ENCODE assay signal across 18 cellular contexts in the genomic region with DNA sequence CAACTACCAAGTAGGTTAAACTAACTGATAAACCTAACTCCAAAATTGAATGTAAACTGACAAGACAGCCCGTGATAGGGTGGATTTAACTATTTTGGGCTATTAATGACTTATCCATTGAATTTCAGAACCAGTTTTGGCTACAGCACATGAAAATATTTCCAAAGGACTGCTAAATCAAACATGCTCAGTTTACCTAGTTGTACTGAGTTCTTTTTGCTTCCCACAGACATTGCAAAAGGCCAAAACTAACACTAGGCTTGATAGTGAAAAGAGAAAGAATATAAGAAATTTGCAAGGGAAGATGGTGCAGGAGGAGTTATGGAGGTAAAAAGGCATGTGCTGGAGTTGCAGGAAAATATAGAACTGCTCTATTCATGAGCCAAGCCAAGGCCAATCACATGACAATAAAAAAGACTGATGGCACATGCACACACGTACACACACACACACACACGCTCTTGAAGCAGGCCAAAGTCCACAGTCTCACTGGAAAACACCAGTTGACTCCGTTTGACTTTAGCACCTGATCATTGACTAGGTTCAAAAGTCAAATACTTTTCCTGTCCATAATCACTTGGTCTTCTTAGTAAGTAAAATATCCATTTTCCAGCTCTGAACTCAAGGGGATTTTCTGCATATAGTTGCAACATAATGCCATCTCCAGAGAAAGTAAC.
DNase-seq lines count a peak whose midpoint lies in the region; ATAC-seq and TF ChIP-seq lines count a peak whose summit lies in the region.
"Had no signal": no experiment of that assay in that cellular context is flagged by ENCODE, and none has a peak within 500 bp of the region (broad histone marks: within the 10 kb centered on the region; RNA-seq: fewer than 3 reads in every experiment).

No MANE protein-coding gene starts in this region.

- H3K4me1 Mint-ChIP-seq in HFFc6 (ENCODE audit: low read depth), result peaks cover 88% of the 10 kb centered on the region
- H3K4me1 Mint-ChIP-seq in chondrocyte (ENCODE audit: low read depth), result peaks cover 83% of the 10 kb centered on the region

- H3K27me3 ChIP-seq in uterus, result no peaks in the 10 kb centered on the region
- H3K27me3 ChIP-seq: dorsolateral prefrontal cortex, transverse colon had no signal

- peak overlapping the region in 1 of 2 donors; percentile 83 for H3K27ac ChIP-seq in uterus
- H3K27ac ChIP-seq: dorsolateral prefrontal cortex had no signal

- H3K9me3 Mint-ChIP-seq in HFFc6 (peaks cover 14% of the 10 kb centered on the region; the same call in 1 of the 2 replicates), chondrocyte (ENCODE audit: low read depth) (no peaks in the 10 kb centered on the region)
- H3K9me3 Mint-ChIP-seq: activated CD4-positive, alpha-beta memory T cell treated with anti-CD3 and anti-CD28 coated beads, Interleukin-2, amount 10 ng/mL, durations not matched to agents 7 days and 5 days; CD4-positive, alpha-beta T cell had no signal

- DNase-seq in HFFc6 (no peak), chondrocyte (ENCODE audit: low spot score) (no peak), mucosa of descending colon (peak in 1 of 3 donors; percentile 67), DMS153 treated with DMSO at 0.1 percent for 48 hours (lab: John Stamatoyannopoulos, UW; ENCODE audit: unreplicated experiment) (no peak), uterus (no peak), NCI-H2029 treated with DMSO at 0.1 percent for 48 hours (lab: John Stamatoyannopoulos, UW) (no peak)
- no peak for DNase-seq in stimulated activated CD4-positive, alpha-beta T cell treated with anti-CD3 and anti-CD28 coated beads, Interleukin-15, amount 100 ng/mL, for 24 hours
- DNase-seq: activated CD4-positive, alpha-beta memory T cell treated with anti-CD3 and anti-CD28 coated beads, Interleukin-2, amount 10 ng/mL, durations not matched to agents 7 days and 5 days; activated CD4-positive, CD25-positive, alpha-beta regulatory T cell; activated effector memory CD4-positive, alpha-beta T cell treated with Interleukin-2 at 50 U/mL for 16 hours; CD4-positive, alpha-beta T cell; dorsolateral prefrontal cortex; GOT3; mesenchymal stem cell; NCI-H69; nucleus accumbens; T1000; transverse colon had no signal

- no peak overlapping the region for H3K4me3 ChIP-seq in mucosa of descending colon
- H3K4me3 ChIP-seq in uterus, result no peak overlapping the region
- H3K4me3 ChIP-seq: dorsolateral prefrontal cortex, transverse colon had no signal

- H3K36me3 ChIP-seq in mucosa of descending colon (ENCODE audit: low read depth) (no peaks in the 10 kb centered on the region), uterus (no peaks in the 10 kb centered on the region)

- peak overlapping the region; percentile 27 for H3K27ac Mint-ChIP-seq in HFFc6
- peak overlapping the region; percentile 67 for H3K27ac Mint-ChIP-seq in chondrocyte (ENCODE audit: unreplicated experiment)
- H3K27ac Mint-ChIP-seq: activated CD4-positive, alpha-beta memory T cell treated with anti-CD3 and anti-CD28 coated beads, Interleukin-2, amount 10 ng/mL, durations not matched to agents 7 days and 5 days; CD4-positive, alpha-beta T cell had no signal

- TF ChIP-seq CTCF in HFFc6 (IDR thresholded peaks at IDR 0.05) (no peak), chondrocyte (IDR thresholded peaks at IDR 0.05) (no peak), mucosa of descending colon (IDR thresholded peaks at IDR 0.05) (no peak), uterus (IDR thresholded peaks at IDR 0.05) (no peak)

- no peak for TF ChIP-seq POLR2A in uterus (IDR thresholded peaks at IDR 0.05)

- intact Hi-C loops in mucosa of descending colon (cut with DNase I, micrococcal nuclease), result no loop called here
- intact Hi-C loops in uterus (cut with DNase I; ENCODE audit: low total_unique reads), result no loop called here

- H3K9me3 ChIP-seq in mucosa of descending colon (no peaks in the 10 kb centered on the region), uterus (no peaks in the 10 kb centered on the region)
- H3K9me3 ChIP-seq: transverse colon had no signal

- peak; percentile 76 for ATAC-seq in mucosa of descending colon

- H3K36me3 Mint-ChIP-seq in HFFc6 (ENCODE audit: low read depth) (peaks cover 67% of the 10 kb centered on the region), chondrocyte (ENCODE audit: low read depth) (peaks cover 37% of the 10 kb centered on the region)

- H3K27me3 Mint-ChIP-seq in HFFc6 (ENCODE audit: insufficient read depth), result peaks cover 65% of the 10 kb centered on the region
- H3K27me3 Mint-ChIP-seq in chondrocyte (ENCODE audit: low read depth), result no peaks in the 10 kb centered on the region
- H3K27me3 Mint-ChIP-seq: activated CD4-positive, alpha-beta memory T cell treated with anti-CD3 and anti-CD28 coated beads, Interleukin-2, amount 10 ng/mL, durations not matched to agents 7 days and 5 days; CD4-positive, alpha-beta T cell had no signal

- H3K4me3 Mint-ChIP-seq in HFFc6 (peak overlapping the region; percentile 32; the same call in 1 of the 2 replicates), chondrocyte (ENCODE audit: unreplicated experiment) (no peak overlapping the region)
- H3K4me3 Mint-ChIP-seq: activated CD4-positive, alpha-beta memory T cell treated with anti-CD3 and anti-CD28 coated beads, Interleukin-2, amount 10 ng/mL, durations not matched to agents 7 days and 5 days; CD4-positive, alpha-beta T cell had no signal

- H3K4me1 ChIP-seq in mucosa of descending colon (ENCODE audit: low read depth) (no peaks in the 10 kb centered on the region), uterus (peaks cover under 1 to 4% of the 10 kb centered on the region in 2 donors)
